ENCODE assay signal across 11 cellular contexts in the genomic region with DNA sequence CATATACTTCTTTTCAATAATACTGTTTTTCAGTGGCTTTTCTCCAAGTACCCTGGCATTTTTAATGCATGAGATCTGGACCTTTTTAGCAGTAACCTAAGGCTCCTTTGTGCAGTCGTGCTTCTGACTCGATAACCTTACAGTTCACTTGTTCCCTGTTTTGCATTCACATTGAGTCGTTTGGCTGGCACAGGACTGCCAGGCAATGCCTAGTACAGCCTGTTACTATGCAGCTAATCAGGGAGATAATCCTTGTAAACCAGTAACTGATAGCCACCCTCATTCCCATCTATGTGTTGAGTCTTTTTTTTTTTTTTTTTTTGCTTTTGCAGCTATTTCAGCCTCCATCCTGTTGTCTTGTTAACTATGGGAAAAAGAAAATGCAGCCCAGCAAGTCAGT. TPM values are rescaled to one million over a fixed set of nuclear protein-coding genes. Genes with fewer than 3 reads are reported as not detected.
A peak's percentile ranks its signal among the peaks of the same experiment; 100 is the strongest.
DNase-seq lines count a peak whose midpoint lies in the region; ATAC-seq and TF ChIP-seq lines count a peak whose summit lies in the region.
"Had no signal": no experiment of that assay in that cellular context is flagged by ENCODE, and none has a peak within 500 bp of the region (broad histone marks: within the 10 kb centered on the region; RNA-seq: fewer than 3 reads in every experiment).

No MANE protein-coding gene starts in this region.

- DNase-seq in HFF-Myc (ENCODE audit: extremely low read depth, low read depth), result no peak
- DNase-seq in activated naive CD8-positive, alpha-beta T cell treated with anti-CD3 and anti-CD28 coated beads, Interleukin-2, amount 10 ng/mL, durations not matched to agents 7 days and 5 days, result no peak
- DNase-seq in immature natural killer cell, result no peak
- no peak for DNase-seq in stimulated activated effector memory CD8-positive, alpha-beta T cell treated with anti-CD3 and anti-CD28 coated beads, Interleukin-12 subunit alpha, Interleukin-12 subunit beta, amount 100 ng/mL, for 72 hours (ENCODE audit: low spot score in 2 of 2)
- DNase-seq in SKM-1 treated with dmso at 0.1 percent for 144 hours (lab: John Stamatoyannopoulos, UW; ENCODE audit: unreplicated experiment), result no peak
- DNase-seq in KG1 (lab: John Stamatoyannopoulos, UW), result no peak
- DNase-seq: activated naive CD4-positive, alpha-beta T cell treated with anti-CD3 and anti-CD28 coated beads, Interleukin-2, amount 10 ng/mL, durations not matched to agents 7 days and 5 days; RPMI8226 had no signal

- H3K9me3 Mint-ChIP-seq in activated naive CD8-positive, alpha-beta T cell treated with anti-CD3 and anti-CD28 coated beads, Interleukin-2, amount 10 ng/mL, durations not matched to agents 7 days and 5 days, result no peaks in the 10 kb centered on the region
- H3K9me3 Mint-ChIP-seq in immature natural killer cell, result no peaks in the 10 kb centered on the region
- no peaks in the 10 kb centered on the region for H3K9me3 Mint-ChIP-seq in stimulated activated effector memory CD8-positive, alpha-beta T cell treated with anti-CD3 and anti-CD28 coated beads, Interleukin-12 subunit alpha, Interleukin-12 subunit beta, amount 100 ng/mL, for 72 hours
- H3K9me3 Mint-ChIP-seq: activated naive CD4-positive, alpha-beta T cell treated with anti-CD3 and anti-CD28 coated beads, Interleukin-2, amount 10 ng/mL, durations not matched to agents 7 days and 5 days; stimulated activated naive CD8-positive, alpha-beta T cell treated with anti-CD3 and anti-CD28 coated beads, Interleukin-15, Interleukin-2, amounts not matched to agents 100 ng/mL and 50 ng/mL, for 24 hours had no signal

- no peak overlapping the region for H3K27ac Mint-ChIP-seq in activated naive CD8-positive, alpha-beta T cell treated with anti-CD3 and anti-CD28 coated beads, Interleukin-2, amount 10 ng/mL, durations not matched to agents 7 days and 5 days
- peak overlapping the region in 4 of 6 donors; percentile 29 to 86 (median 38) for H3K27ac Mint-ChIP-seq in immature natural killer cell
- no peak overlapping the region for H3K27ac Mint-ChIP-seq in stimulated activated effector memory CD8-positive, alpha-beta T cell treated with anti-CD3 and anti-CD28 coated beads, Interleukin-12 subunit alpha, Interleukin-12 subunit beta, amount 100 ng/mL, for 72 hours
- H3K27ac Mint-ChIP-seq: activated naive CD4-positive, alpha-beta T cell treated with anti-CD3 and anti-CD28 coated beads, Interleukin-2, amount 10 ng/mL, durations not matched to agents 7 days and 5 days; stimulated activated naive CD8-positive, alpha-beta T cell treated with anti-CD3 and anti-CD28 coated beads, Interleukin-15, Interleukin-2, amounts not matched to agents 100 ng/mL and 50 ng/mL, for 24 hours had no signal

- peak overlapping the region; percentile 14 for H3K4me3 Mint-ChIP-seq in activated naive CD8-positive, alpha-beta T cell treated with anti-CD3 and anti-CD28 coated beads, Interleukin-2, amount 10 ng/mL, durations not matched to agents 7 days and 5 days
- H3K4me3 Mint-ChIP-seq in immature natural killer cell, result peak overlapping the region; percentile 41 to 96 (median 69)
- peak overlapping the region; percentile 82 for H3K4me3 Mint-ChIP-seq in stimulated activated effector memory CD8-positive, alpha-beta T cell treated with anti-CD3 and anti-CD28 coated beads, Interleukin-12 subunit alpha, Interleukin-12 subunit beta, amount 100 ng/mL, for 72 hours
- H3K4me3 Mint-ChIP-seq: activated naive CD4-positive, alpha-beta T cell treated with anti-CD3 and anti-CD28 coated beads, Interleukin-2, amount 10 ng/mL, durations not matched to agents 7 days and 5 days had no signal

- no peak for ATAC-seq in activated naive CD8-positive, alpha-beta T cell treated with anti-CD3 and anti-CD28 coated beads, Interleukin-2, amount 10 ng/mL, durations not matched to agents 7 days and 5 days (ENCODE audit: low read depth)
- no peak for ATAC-seq in stimulated activated effector memory CD8-positive, alpha-beta T cell treated with anti-CD3 and anti-CD28 coated beads, Interleukin-12 subunit alpha, Interleukin-12 subunit beta, amount 100 ng/mL, for 72 hours
- no peak for ATAC-seq in GM21825 (IDR thresholded peaks at IDR 0.05; ENCODE audit: unreplicated experiment)

- no peaks in the 10 kb centered on the region for H3K27me3 Mint-ChIP-seq in activated naive CD8-positive, alpha-beta T cell treated with anti-CD3 and anti-CD28 coated beads, Interleukin-2, amount 10 ng/mL, durations not matched to agents 7 days and 5 days
- H3K27me3 Mint-ChIP-seq in immature natural killer cell (ENCODE audit: low read depth in 3 of 3), result peaks cover 5 to 11% (median 6%) of the 10 kb centered on the region in 3 donors

- TF ChIP-seq CTCF in HFF-Myc (IDR thresholded peaks at IDR 0.05; ENCODE audit: low read depth, low read length, missing control alignments), result no peak

- POLR2A ChIA-PET in activated naive CD8-positive, alpha-beta T cell treated with anti-CD3 and anti-CD28 coated beads, Interleukin-2, amount 10 ng/mL, durations not matched to agents 7 days and 5 days (lab: Charles Lee), result interaction anchor here (0.6 to 1.5 kb wide), 2 partner anchors 9 to 236 kb away, joined by 3 to 4 read pairs; no protein-coding TSS in a partner anchor

- H3K4me3 ChIP-seq in HFF-Myc (replicated peaks; ENCODE audit: low read depth, low read length), result peak overlapping the region; percentile 80; the same call in 1 of the 2 replicates
- H3K4me3 ChIP-seq: mucosa of descending colon had no signal

- peaks cover 27% of the 10 kb centered on the region for H3K36me3 Mint-ChIP-seq in activated naive CD8-positive, alpha-beta T cell treated with anti-CD3 and anti-CD28 coated beads, Interleukin-2, amount 10 ng/mL, durations not matched to agents 7 days and 5 days
- peaks cover 0 to 15% (median 6%) of the 10 kb centered on the region in 3 donors for H3K36me3 Mint-ChIP-seq in immature natural killer cell
- peaks cover 23% of the 10 kb centered on the region for H3K36me3 Mint-ChIP-seq in stimulated activated effector memory CD8-positive, alpha-beta T cell treated with anti-CD3 and anti-CD28 coated beads, Interleukin-12 subunit alpha, Interleukin-12 subunit beta, amount 100 ng/mL, for 72 hours

- H3K4me1 Mint-ChIP-seq in activated naive CD8-positive, alpha-beta T cell treated with anti-CD3 and anti-CD28 coated beads, Interleukin-2, amount 10 ng/mL, durations not matched to agents 7 days and 5 days, result peaks cover 31% of the 10 kb centered on the region
- H3K4me1 Mint-ChIP-seq in immature natural killer cell, result peaks cover 49% of the 10 kb centered on the region in 2 donors
- H3K4me1 Mint-ChIP-seq in stimulated activated effector memory CD8-positive, alpha-beta T cell treated with anti-CD3 and anti-CD28 coated beads, Interleukin-12 subunit alpha, Interleukin-12 subunit beta, amount 100 ng/mL, for 72 hours, result peaks cover 33% of the 10 kb centered on the region

RNA-seq across cellular contexts. Expression of a gene that starts 3.8 kb away (rescaled TPM):
- total RNA-seq in activated naive CD8-positive, alpha-beta T cell treated with anti-CD3 and anti-CD28 coated beads, Interleukin-2, amount 10 ng/mL, durations not matched to agents 7 days and 5 days, result 10 to 100 TPM; 12.2 to 13.3 TPM
- 1 to 10 TPM; 1.2 to 9.0 (median 2.4) TPM for polyA plus RNA-seq in immature natural killer cell

Comparison
In these comparisons a context has a peak if more than half of its experiments do, and no peak if none do; other contexts are left out.
1. H3K27ac Mint-ChIP-seq: peak in immature natural killer cell (4 of 6); none in activated naive CD8-positive, alpha-beta T cell treated with anti-CD3 and anti-CD28 coated beads, Interleukin-2, amount 10 ng/mL, durations not matched to agents 7 days and 5 days (single experiment) and stimulated activated effector memory CD8-positive, alpha-beta T cell treated with anti-CD3 and anti-CD28 coated beads, Interleukin-12 subunit alpha, Interleukin-12 subunit beta, amount 100 ng/mL, for 72 hours (single experiment).
2. H3K4me3 Mint-ChIP-seq: peak in every context shown above with its lines; median percentile 82 in stimulated activated effector memory CD8-positive, alpha-beta T cell treated with anti-CD3 and anti-CD28 coated beads, Interleukin-12 subunit alpha, Interleukin-12 subunit beta, amount 100 ng/mL, for 72 hours; 69 in immature natural killer cell; 14 in activated naive CD8-positive, alpha-beta T cell treated with anti-CD3 and anti-CD28 coated beads, Interleukin-2, amount 10 ng/mL, durations not matched to agents 7 days and 5 days.